ENCODE assay signal across 35 cellular contexts in genomic region chr1:239467688-239468087, GRCh38.
"Had no signal": no experiment of that assay in that cellular context is flagged by ENCODE, and none has a peak within 500 bp of the region (broad histone marks: within the 10 kb centered on the region; RNA-seq: fewer than 3 reads in every experiment).

No MANE protein-coding gene starts in this region.

- H3K9ac ChIP-seq: KMS-11 had no signal

- H3K9me3 ChIP-seq: MG63 had no signal

- H3K4me3 ChIP-seq: MG63 had no signal

- H3K27me3 ChIP-seq: MG63 had no signal

- DNase-seq: Karpas-422, Kasumi-1, KG1, MG63, MM.1S, MV-4-11, NCI-H1048, NCI-H1092, NCI-H1092 treated with DMSO at 0.1 percent for 48 hours, NCI-H1105, NCI-H1105 treated with DMSO at 0.1 percent for 48 hours, NCI-H1417, NCI-H1417 treated with DMSO at 0.1 percent for 48 hours, NCI-H1436, NCI-H1436 treated with DMSO at 0.1 percent for 48 hours, NCI-H146, NCI-H1694, NCI-H1694 treated with DMSO at 0.1 percent for 48 hours, NCI-H187, NCI-H187 treated with DMSO at 0.1 percent for 48 hours, NCI-H1930, NCI-H2029, NCI-H2029 treated with DMSO at 0.1 percent for 48 hours, NCI-H2081, NCI-H2081 treated with DMSO at 0.1 percent for 48 hours, NCI-H2107, NCI-H2171, NCI-H2171 treated with DMSO at 0.1 percent for 48 hours, NCI-H2227 treated with DMSO at 0.1 percent for 48 hours, NCI-H226, NCI-H345, NCI-H446, NCI-H446 treated with DMSO at 0.1 percent for 48 hours, NCI-H510A had no signal

- H3K36me3 ChIP-seq: MG63 had no signal

- H3K27ac ChIP-seq: KMS-11 had no signal

- H3K4me2 ChIP-seq: KMS-11 had no signal
